In genomic region chr19:50187937-50188336, GRCh38 we compare ENCODE assay signal across 16 cellular contexts. TPM values are rescaled to one million over a fixed set of nuclear protein-coding genes. Genes with fewer than 3 reads are reported as not detected.
DNase-seq lines count a peak whose midpoint lies in the region; ATAC-seq and TF ChIP-seq lines count a peak whose summit lies in the region.
"Had no signal": no experiment of that assay in that cellular context is flagged by ENCODE, and none has a peak within 500 bp of the region (broad histone marks: within the 10 kb centered on the region; RNA-seq: fewer than 3 reads in every experiment).

No MANE protein-coding gene starts in this region.

- POLR2A ChIA-PET in OCI-LY7 (lab: Charles Lee), result no interaction called here

- DNase-seq in COLO668 (lab: John Stamatoyannopoulos, UW; ENCODE audit: unreplicated experiment) (peak; percentile 20), body of pancreas (no peak), mucosa of descending colon (peak; percentile 70 to 84 (median 82)), foreskin melanocyte (no peak), OCI-LY7 (ENCODE audit: low spot score) (no peak), T1000 (lab: John Stamatoyannopoulos, UW) (no peak)
- DNase-seq: CD8-positive, alpha-beta T cell; DMS 273 treated with DMSO at 0.1 percent for 48 hours; GM23248 had no signal

- H3K4me3 ChIP-seq in body of pancreas (no peak overlapping the region), mucosa of descending colon (peak overlapping the region; percentile 32), rectal smooth muscle tissue (ENCODE audit: low read length) (peak overlapping the region; percentile 61), OCI-LY7 (ENCODE audit: low read depth, low read length, poor library complexity, severe bottlenecking) (no peak overlapping the region)
- H3K4me3 ChIP-seq: GM23248 had no signal

- no peak overlapping the region for H3K4me2 ChIP-seq in OCI-LY7 (ENCODE audit: low read length)

- no peaks in the 10 kb centered on the region for H3K79me2 ChIP-seq in OCI-LY7 (ENCODE audit: insufficient read depth, low read depth, low read length)

- TF ChIP-seq CTCF in body of pancreas (IDR thresholded peaks at IDR 0.05) (no peak), mucosa of descending colon (IDR thresholded peaks at IDR 0.05) (no peak), OCI-LY7 (conservative IDR thresholded peaks at IDR 0.05; ENCODE audit: low read length) (no peak)

- TF ChIP-seq POLR2A in body of pancreas (IDR thresholded peaks at IDR 0.05), result no peak

- no peak overlapping the region for H2AFZ ChIP-seq in OCI-LY7 (ENCODE audit: low read length)
- H2AFZ ChIP-seq: GM23248 had no signal

- CTCF ChIA-PET in OCI-LY7 (lab: Charles Lee; ENCODE audit: unreplicated experiment), result no interaction called here

- H3K27me3 ChIP-seq in body of pancreas (no peaks in the 10 kb centered on the region), rectal smooth muscle tissue (ENCODE audit: control insufficient read depth, insufficient read depth, low read length) (no peaks in the 10 kb centered on the region)

- no peaks in the 10 kb centered on the region for H4K20me1 ChIP-seq in OCI-LY7 (ENCODE audit: insufficient read depth, low read length)

- ATAC-seq in body of pancreas (peak; percentile 48), mucosa of descending colon (peak; percentile 67), GM21360 (IDR thresholded peaks at IDR 0.05; ENCODE audit: unreplicated experiment) (no peak)
- ATAC-seq: CD8-positive, alpha-beta T cell; HCT116 had no signal

- no peaks in the 10 kb centered on the region for H3K9me2 ChIP-seq in OCI-LY7 (ENCODE audit: insufficient read depth, low read length)

- WGBS in body of pancreas, 2 donors, result 32 to 47% methylated on average over 9 to 13 of the region's 13 CpGs

- H3K9me3 ChIP-seq in body of pancreas, result no peaks in the 10 kb centered on the region
- H3K9me3 ChIP-seq in mucosa of descending colon, result no peaks in the 10 kb centered on the region
- H3K9me3 ChIP-seq in OCI-LY7 (ENCODE audit: low read length), result no peaks in the 10 kb centered on the region

- intact Hi-C loops in body of pancreas (cut with DNase I) (no loop called here), mucosa of descending colon (cut with DNase I, micrococcal nuclease) (no loop called here), OCI-LY7 (cut with micrococcal nuclease; ENCODE audit: unreplicated experiment) (no loop called here)

- no peak overlapping the region for H3K9ac ChIP-seq in rectal smooth muscle tissue (ENCODE audit: low read length)
- H3K9ac ChIP-seq: GM23248 had no signal

- H3K4me1 ChIP-seq in body of pancreas (peaks cover 11% of the 10 kb centered on the region), mucosa of descending colon (ENCODE audit: low read depth) (no peaks in the 10 kb centered on the region), rectal smooth muscle tissue (ENCODE audit: control insufficient read depth, insufficient read depth, low read length) (no peaks in the 10 kb centered on the region), OCI-LY7 (ENCODE audit: insufficient read depth, low read length, poor library complexity, severe bottlenecking) (no peaks in the 10 kb centered on the region)

- H3K36me3 ChIP-seq in body of pancreas (replicated peaks in 1 of 2; ENCODE audit: insufficient read depth in 1 of 2, low read depth in 2 of 2) (no peaks in the 10 kb centered on the region), mucosa of descending colon (ENCODE audit: low read depth) (peaks cover 5% of the 10 kb centered on the region), rectal smooth muscle tissue (ENCODE audit: control insufficient read depth, insufficient read depth, low read length) (no peaks in the 10 kb centered on the region), OCI-LY7 (ENCODE audit: insufficient read depth, low read length) (no peaks in the 10 kb centered on the region)

- no TSS peak for BruUV-seq in OCI-LY7 (replicated peaks; lab: Mats Ljungman, UMichigan)

- H3K27ac ChIP-seq in body of pancreas (peak overlapping the region in 3 of 4 donors; percentile 8 to 59 (median 55)), rectal smooth muscle tissue (ENCODE audit: low read depth, low read length) (no peak overlapping the region), OCI-LY7 (ENCODE audit: low read depth, low read length, poor library complexity, severe bottlenecking) (no peak overlapping the region)
- H3K27ac ChIP-seq: 22Rv1, GM23248, HL-60 had no signal

RNA-seq across cellular contexts. Expression of gene MYH14, which starts 15.5 kb away (rescaled TPM):
- 10 to 100 TPM; 40.9 to 61.2 TPM for total RNA-seq in body of pancreas
- 100 to 1,000 TPM; 268 to 606 (median 586) TPM for total RNA-seq in mucosa of descending colon
- total RNA-seq in OCI-LY7 (2014; rRNA removed; shearing (Covaris generic)), result not detected in 2 replicates
- not detected in 2 replicates for total RNA-seq in OCI-LY7 (2022)
- total RNA-seq: CD8-positive, alpha-beta T cell; GM23248 had no signal

RNA-seq across cellular contexts. Expression of gene IZUMO2, which starts 24.9 kb away (rescaled TPM):
- total RNA-seq in body of pancreas (not detected), mucosa of descending colon (not detected), OCI-LY7 (2022) (not detected in 2 replicates)
- not detected in 2 replicates for total RNA-seq in OCI-LY7 (2014; rRNA removed; shearing (Covaris generic))
- total RNA-seq: A673; CD8-positive, alpha-beta T cell; Daoy; GM23248 had no signal

Comparison
In these comparisons a context has a peak if more than half of its experiments do, and no peak if none do; other contexts are left out.
1. DNase-seq: peak in COLO668 (single experiment) and mucosa of descending colon (3 of 3); none in body of pancreas (0 of 4), foreskin melanocyte (single experiment), OCI-LY7 (single experiment) and T1000 (single experiment).
2. H3K27ac ChIP-seq: peak in body of pancreas (3 of 4); none in rectal smooth muscle tissue (single experiment) and OCI-LY7 (single experiment).
3. H3K4me3 ChIP-seq: peak in mucosa of descending colon (single experiment) and rectal smooth muscle tissue (single experiment); none in body of pancreas (0 of 2) and OCI-LY7 (single experiment).
4. RNA of gene MYH14, which starts 15.5 kb away (total RNA-seq): 268 to 606 TPM in mucosa of descending colon and 40.9 to 61.2 TPM in body of pancreas; not detected in OCI-LY7; every median in the first group is over 10 times any median in the second.